8 cellular contexts compared by ENCODE assay signal in genomic region chr10:102648889-102649752, GRCh38. TPM values are rescaled to one million over a fixed set of nuclear protein-coding genes. Genes with fewer than 3 reads are reported as not detected.
DNase-seq lines count a peak whose midpoint lies in the region; ATAC-seq and TF ChIP-seq lines count a peak whose summit lies in the region.

No MANE protein-coding gene starts in this region.

- H3K36me3 Mint-ChIP-seq in T-helper 1 cell treated with Interleukin-12 subunit alpha and Interleukin-12 subunit beta and Interleukin-4 antibody, amounts not matched to agents 30 μg/mL and 1 μg/mL, for 36 hours (ENCODE audit: low read depth) = peaks cover 25% of the 10 kb centered on the region
- peaks cover 16% of the 10 kb centered on the region for H3K36me3 Mint-ChIP-seq in nephron progenitor cell (ENCODE audit: low read depth)

- H3K27ac Mint-ChIP-seq in T-helper 1 cell treated with Interleukin-12 subunit alpha and Interleukin-12 subunit beta and Interleukin-4 antibody, amounts not matched to agents 30 μg/mL and 1 μg/mL, for 36 hours = peak overlapping the region; percentile 64
- no peak overlapping the region for H3K27ac Mint-ChIP-seq in nephron progenitor cell

- no peaks in the 10 kb centered on the region for H3K9me3 Mint-ChIP-seq in T-helper 1 cell treated with Interleukin-12 subunit alpha and Interleukin-12 subunit beta and Interleukin-4 antibody, amounts not matched to agents 30 μg/mL and 1 μg/mL, for 36 hours
- H3K9me3 Mint-ChIP-seq in nephron progenitor cell = no peaks in the 10 kb centered on the region

- POLR2A ChIA-PET in BJ (lab: Charles Lee) = no interaction called here

- H3K4me3 ChIP-seq in BJ (ENCODE audit: low read depth, low read length) (peak overlapping the region; percentile 87), endocrine pancreas (ENCODE audit: control insufficient read depth, insufficient read depth, low read length) (no peak overlapping the region)

- CTCF ChIA-PET in BJ (lab: Yijun Ruan, JAX) = interaction anchor here (1.8 to 2.6 kb wide), 2 partner anchors 27 to 29 kb away, joined by 6 to 13 read pairs; no protein-coding TSS in a partner anchor

- no peaks in the 10 kb centered on the region for H3K27me3 ChIP-seq in BJ (ENCODE audit: control insufficient read depth, insufficient read depth, low read length)
- no peaks in the 10 kb centered on the region for H3K27me3 ChIP-seq in endocrine pancreas (ENCODE audit: control insufficient read depth, insufficient read depth, low read length)

- TF ChIP-seq CTCF in BJ (IDR thresholded peaks at IDR 0.05; ENCODE audit: insufficient read depth, low read depth, low read length) (no peak), nephron progenitor cell (IDR thresholded peaks at IDR 0.05) (no peak)

- no peaks in the 10 kb centered on the region for H3K9me3 ChIP-seq in endocrine pancreas (ENCODE audit: control insufficient read depth, low read length)

- peaks cover 61% of the 10 kb centered on the region for H3K4me1 Mint-ChIP-seq in T-helper 1 cell treated with Interleukin-12 subunit alpha and Interleukin-12 subunit beta and Interleukin-4 antibody, amounts not matched to agents 30 μg/mL and 1 μg/mL, for 36 hours (ENCODE audit: low read depth)
- peaks cover 87% of the 10 kb centered on the region for H3K4me1 Mint-ChIP-seq in nephron progenitor cell

- peak overlapping the region; percentile 47 for H3K9ac ChIP-seq in endocrine pancreas (ENCODE audit: control insufficient read depth, insufficient read depth, low read length)

- H3K4me3 Mint-ChIP-seq in T-helper 1 cell treated with Interleukin-12 subunit alpha and Interleukin-12 subunit beta and Interleukin-4 antibody, amounts not matched to agents 30 μg/mL and 1 μg/mL, for 36 hours = peak overlapping the region; percentile 95
- H3K4me3 Mint-ChIP-seq in nephron progenitor cell = peak overlapping the region; percentile 73

- no peak for ATAC-seq in esophagus mucosa

- H3K4me1 ChIP-seq in endocrine pancreas (ENCODE audit: control insufficient read depth, insufficient read depth, low read length) = no peaks in the 10 kb centered on the region

- H3K36me3 ChIP-seq in BJ (ENCODE audit: control insufficient read depth, insufficient read depth, low read length) (peaks cover 32% of the 10 kb centered on the region), endocrine pancreas (ENCODE audit: control insufficient read depth, insufficient read depth, low read length) (peaks cover 3% of the 10 kb centered on the region)

- DNase-seq in BJ (ENCODE audit: low read depth) (no peak), nephron progenitor cell (no peak), NCI-H82 (lab: John Stamatoyannopoulos, UW) (no peak), HCEC 1CT (no peak), NCI-H2081 (lab: John Stamatoyannopoulos, UW) (no peak)

- H3K27me3 Mint-ChIP-seq in T-helper 1 cell treated with Interleukin-12 subunit alpha and Interleukin-12 subunit beta and Interleukin-4 antibody, amounts not matched to agents 30 μg/mL and 1 μg/mL, for 36 hours (ENCODE audit: low read depth) = no peaks in the 10 kb centered on the region
- H3K27me3 Mint-ChIP-seq in nephron progenitor cell (ENCODE audit: low read depth, poor library complexity) = peaks cover 3% of the 10 kb centered on the region

RNA-seq across cellular contexts. Expression of gene TRIM8, which starts 4.8 kb away (rescaled TPM):
- polyA plus RNA-seq in BJ (2011; rRNA removed) = 60.4 and 105 TPM in 2 replicates
- polyA minus RNA-seq in BJ (2011; rRNA and poly(A)+ RNA removed) = 45.1 and 46.2 TPM in 2 replicates
- 29.1 TPM for total RNA-seq in esophagus mucosa
